In genomic region chr12:108613548-108613947, GRCh38 we compare ENCODE assay signal across 24 cellular contexts. TPM values are rescaled to one million over a fixed set of nuclear protein-coding genes. Genes with fewer than 3 reads are reported as not detected.
DNase-seq lines count a peak whose midpoint lies in the region; ATAC-seq, FAIRE-seq and TF ChIP-seq lines count a peak whose summit lies in the region.
"Had no signal": no experiment of that assay in that cellular context is flagged by ENCODE, and none has a peak within 500 bp of the region (broad histone marks: within the 10 kb centered on the region; RNA-seq: fewer than 3 reads in every experiment).

No MANE protein-coding gene starts in this region.

- no peak for TF ChIP-seq POLR2A in A549 (IDR thresholded peaks at IDR 0.05; ENCODE audit: low read length)
- no peak for TF ChIP-seq POLR2A in H54 (IDR thresholded peaks at IDR 0.05; ENCODE audit: low read depth, low read length)

- no peak for TF ChIP-seq RAD21 in A549 (conservative IDR thresholded peaks at IDR 0.05 in 1 of 2, IDR thresholded peaks at IDR 0.05 in 1 of 2)

- WGBS in A549 (ENCODE audit: missing lambda C conversion rate) = 49% methylated on average over 9 of the region's 9 CpGs

- ATAC-seq in A549 = peak; percentile 41 to 68; a peak in 3 of 6 replicates
- no peak for ATAC-seq in GM19452 (IDR thresholded peaks at IDR 0.05; ENCODE audit: unreplicated experiment)

- no peaks in the 10 kb centered on the region for H3K9me3 ChIP-seq in A549

- H3K27me3 Mint-ChIP-seq in chondrocyte (ENCODE audit: low read depth) (no peaks in the 10 kb centered on the region), nephron (ENCODE audit: low read depth) (no peaks in the 10 kb centered on the region)
- H3K27me3 Mint-ChIP-seq: activated naive CD8-positive, alpha-beta T cell treated with anti-CD3 and anti-CD28 coated beads for 36 hours had no signal

- peaks cover 22% of the 10 kb centered on the region for H3K4me1 ChIP-seq in A549

- peak; percentile 47 to 61 for DNase-seq in A549 (ENCODE audit: low read depth in 1 of 2, low spot score in 1 of 2)
- DNase-seq in HK-2 (ENCODE audit: unreplicated experiment) = peak; percentile 70
- DNase-seq in chondrocyte (ENCODE audit: low spot score) = no peak
- no peak for DNase-seq in RPMI8226
- DNase-seq in H54 (ENCODE audit: insufficient read length, low spot score) = no peak
- DNase-seq in putamen (ENCODE audit: low spot score) = no peak
- DNase-seq: activated CD4-positive, alpha-beta memory T cell treated with anti-CD3 and anti-CD28 coated beads, Interleukin-2, amount 10 ng/mL, durations not matched to agents 7 days and 5 days; activated naive CD8-positive, alpha-beta T cell treated with anti-CD3 and anti-CD28 coated beads for 36 hours; activated T-cell treated with anti-CD3 and anti-CD28 coated beads, Interleukin-2, amount 50 U/mL, for 48 hours; brain microvascular endothelial cell; DMS79; left ventricle myocardium inferior; NCI-H1092 treated with DMSO at 0.1 percent for 48 hours; NCI-H2081 treated with DMSO at 0.1 percent for 48 hours; small intestine; stimulated activated CD8-positive, alpha-beta memory T cell treated with anti-CD3 and anti-CD28 coated beads, Interleukin-4, amount 100 ng/mL, for 48 hours had no signal

- H3K36me3 Mint-ChIP-seq in chondrocyte (ENCODE audit: low read depth) (peaks cover 3% of the 10 kb centered on the region), nephron (ENCODE audit: low read depth) (peaks cover 5% of the 10 kb centered on the region)

- H3K4me3 Mint-ChIP-seq in chondrocyte (ENCODE audit: unreplicated experiment) (no peak overlapping the region), nephron (no peak overlapping the region)
- H3K4me3 Mint-ChIP-seq: activated CD4-positive, alpha-beta memory T cell treated with anti-CD3 and anti-CD28 coated beads, Interleukin-2, amount 10 ng/mL, durations not matched to agents 7 days and 5 days; activated naive CD8-positive, alpha-beta T cell treated with anti-CD3 and anti-CD28 coated beads for 36 hours; CD14-positive monocyte; H9 had no signal

- no peak overlapping the region for H3K4me3 ChIP-seq in A549
- H3K4me3 ChIP-seq: left ventricle myocardium inferior had no signal

- peak overlapping the region; percentile 7; the same call in 1 of the 3 replicates for H3K4me2 ChIP-seq in A549

- CTCF ChIA-PET in A549 (lab: Yijun Ruan, JAX) = interaction anchor here (1.6 to 20.7 kb wide), 3 partner anchors 9 to 479 kb away, joined by 4 to 533 read pairs (median 5); partner anchors contain the start of genes ALKBH2, ISCU and SART3

- no peak for TF ChIP-seq CTCF in A549 (IDR thresholded peaks at IDR 0.05)
- no peak for TF ChIP-seq CTCF in chondrocyte (IDR thresholded peaks at IDR 0.05)
- TF ChIP-seq CTCF in nephron (IDR thresholded peaks at IDR 0.05; ENCODE audit: unreplicated experiment in 3 of 3) = no peak

- H3K9me3 Mint-ChIP-seq in chondrocyte (ENCODE audit: low read depth) (peaks cover 4% of the 10 kb centered on the region), nephron (no peaks in the 10 kb centered on the region)

- POLR2A ChIA-PET in A549 (lab: Yijun Ruan, JAX) = no interaction called here

- H3K4me1 Mint-ChIP-seq in chondrocyte (ENCODE audit: low read depth) (peaks cover 57% of the 10 kb centered on the region), nephron (peaks cover 40% of the 10 kb centered on the region)

- peak overlapping the region in 1 of 2 experiments; percentile 43; a peak in 3 of 6 replicates for H3K27ac ChIP-seq in A549
- H3K27ac ChIP-seq: brain microvascular endothelial cell, left ventricle myocardium inferior, VCaP had no signal

- FAIRE-seq in A549 (lab: Jason Lieb, UNC) (no peak), H54 (lab: Jason Lieb, UNC) (no peak)
- FAIRE-seq: A204.1, small intestine had no signal

- H3K27ac Mint-ChIP-seq in chondrocyte (ENCODE audit: unreplicated experiment) (peak overlapping the region; percentile 27), nephron (peak overlapping the region in 2 of 3 experiments; percentile 69 to 72)
- H3K27ac Mint-ChIP-seq: activated CD4-positive, alpha-beta memory T cell treated with anti-CD3 and anti-CD28 coated beads, Interleukin-2, amount 10 ng/mL, durations not matched to agents 7 days and 5 days had no signal

- TF ChIP-seq EP300 in A549 (IDR thresholded peaks at IDR 0.05) = no peak

TF ChIP-seq in A549, 52 proteins besides CTCF, POLR2A, EP300 and RAD21:
- TF ChIP-seq ZFP36 (IDR thresholded peaks at IDR 0.05; ENCODE audit: borderline replicate concordance, partially characterized antibody) (no peak), NFE2L2 (conservative IDR thresholded peaks at IDR 0.05; ENCODE audit: low read length) (no peak), CBX8 (IDR thresholded peaks at IDR 0.05) (no peak), HDAC2 (IDR thresholded peaks at IDR 0.05) (no peak), RARB (CRISPR knock-in tag; IDR thresholded peaks at IDR 0.05) (no peak), ATOH8 (CRISPR knock-in tag; IDR thresholded peaks at IDR 0.05; ENCODE audit: low read depth) (no peak), HMGXB4 (CRISPR knock-in tag; IDR thresholded peaks at IDR 0.05; ENCODE audit: borderline replicate concordance) (no peak), BHLHE40 (IDR thresholded peaks at IDR 0.05; ENCODE audit: low read depth, low read length) (no peak), ELK1 (IDR thresholded peaks at IDR 0.05; ENCODE audit: low read depth, low read length) (no peak), KDM1A (IDR thresholded peaks at IDR 0.05; ENCODE audit: low read depth) (no peak)
TF ChIP-seq in A549: peak in this region for 0.

RNA-seq across cellular contexts. Expression of gene TMEM119, which starts 15.7 kb away (rescaled TPM):
- not detected in 2 replicates for polyA plus RNA-seq in A549 (2011; rRNA removed)
- polyA plus RNA-seq in A549 (2012; cell fraction: cytosol; rRNA removed) = not detected in 2 replicates
- polyA plus RNA-seq in A549 (2012; cell fraction: nucleus; rRNA removed) = not detected in 2 replicates
- polyA plus RNA-seq in A549 (2017; fragmentation: RNase III; extraction: RNeasy Plus Mini Kit Qiagen cat#74134 plus additional on column Dnase treatment) = not detected in 3 replicates
- polyA minus RNA-seq in A549 (2011; rRNA and poly(A)+ RNA removed) = not detected in 2 replicates
- 46.7 to 122 TPM (median 48.3 TPM) in 3 replicates for total RNA-seq in chondrocyte
- total RNA-seq: dermis microvascular lymphatic vessel endothelial cell, H9, NCI-H460 had no signal

RNA-seq across cellular contexts. Expression of gene SELPLG, which starts 20.1 kb away (rescaled TPM):
- 0.17 and 0.24 TPM in 2 replicates for polyA plus RNA-seq in A549 (2011; rRNA removed)
- polyA plus RNA-seq in A549 (2012; cell fraction: cytosol; rRNA removed) = 0.30 and 0.49 TPM in 2 replicates
- polyA plus RNA-seq in A549 (2012; cell fraction: nucleus; rRNA removed) = 1.2 and 1.3 TPM in 2 replicates
- polyA plus RNA-seq in A549 (2017; fragmentation: RNase III; extraction: RNeasy Plus Mini Kit Qiagen cat#74134 plus additional on column Dnase treatment) = 0.43 to 0.67 TPM (median 0.65 TPM) in 3 replicates
- 0.19 TPM in 1 of 2 replicates, not detected in the other for polyA minus RNA-seq in A549 (2011; rRNA and poly(A)+ RNA removed)
- total RNA-seq in chondrocyte = 2.2 to 3.2 TPM (median 2.9 TPM) in 3 replicates
- total RNA-seq: NCI-H460 had no signal

RNA-seq across cellular contexts. Expression of gene ISCU, which starts 51.2 kb away (rescaled TPM):
- 174 and 177 TPM in 2 replicates for polyA plus RNA-seq in A549 (2011; rRNA removed)
- 81.6 and 86.3 TPM in 2 replicates for polyA plus RNA-seq in A549 (2012; cell fraction: cytosol; rRNA removed)
- 33.9 and 64.2 TPM in 2 replicates for polyA plus RNA-seq in A549 (2012; cell fraction: nucleus; rRNA removed)
- 97.1 to 101 TPM (median 97.5 TPM) in 3 replicates for polyA plus RNA-seq in A549 (2017; fragmentation: RNase III; extraction: RNeasy Plus Mini Kit Qiagen cat#74134 plus additional on column Dnase treatment)
- 42.4 and 60.2 TPM in 2 replicates for polyA minus RNA-seq in A549 (2011; rRNA and poly(A)+ RNA removed)
- total RNA-seq in chondrocyte = 84.8 to 102 TPM (median 87.8 TPM) in 3 replicates

RNA-seq across cellular contexts. Expression of gene SART3, which starts 52.6 kb away (rescaled TPM):
- polyA plus RNA-seq in A549 (2011; rRNA removed) = 51.8 and 52.7 TPM in 2 replicates
- 27.4 and 33.8 TPM in 2 replicates for polyA plus RNA-seq in A549 (2012; cell fraction: cytosol; rRNA removed)
- 33.0 and 47.5 TPM in 2 replicates for polyA plus RNA-seq in A549 (2012; cell fraction: nucleus; rRNA removed)
- polyA plus RNA-seq in A549 (2017; fragmentation: RNase III; extraction: RNeasy Plus Mini Kit Qiagen cat#74134 plus additional on column Dnase treatment) = 77.2 to 83.2 TPM (median 81.5 TPM) in 3 replicates
- polyA minus RNA-seq in A549 (2011; rRNA and poly(A)+ RNA removed) = 53.1 and 59.4 TPM in 2 replicates
- 33.8 to 36.6 TPM (median 34.8 TPM) in 3 replicates for total RNA-seq in chondrocyte

Comparison
In these comparisons a context has a peak if more than half of its experiments do, and no peak if none do; other contexts are left out.
1. DNase-seq: peak in A549 (2 of 2) and HK-2 (single experiment); none in chondrocyte (single experiment), RPMI8226 (single experiment), H54 (single experiment) and putamen (single experiment).